ENCODE assay signal across 10 cellular contexts in genomic region chr1:209989525-209989924, GRCh38. TPM values are rescaled to one million over a fixed set of nuclear protein-coding genes. Genes with fewer than 3 reads are reported as not detected.
DNase-seq lines count a peak whose midpoint lies in the region; ATAC-seq and TF ChIP-seq lines count a peak whose summit lies in the region.
"Had no signal": no experiment of that assay in that cellular context is flagged by ENCODE, and none has a peak within 500 bp of the region (broad histone marks: within the 10 kb centered on the region; RNA-seq: fewer than 3 reads in every experiment).

No MANE protein-coding gene starts in this region.

- TF ChIP-seq POLR2A in esophagus muscularis mucosa (IDR thresholded peaks at IDR 0.05; ENCODE audit: low read depth): no peak

- no peak overlapping the region for H3K27ac ChIP-seq in esophagus muscularis mucosa (replicated peaks in 1 of 4)

- no peak overlapping the region for H3K4me3 Mint-ChIP-seq in activated CD4-positive, alpha-beta memory T cell treated with anti-CD3 and anti-CD28 coated beads for 36 hours
- H3K4me3 Mint-ChIP-seq: IgD-negative memory B cell had no signal

- TF ChIP-seq CTCF in GM13976 (IDR thresholded peaks at IDR 0.05; ENCODE audit: borderline replicate concordance, control extremely low read depth, extremely low read depth, insufficient read depth, missing control alignments) (no peak), esophagus muscularis mucosa (IDR thresholded peaks at IDR 0.05) (peak in 2 of 3 experiments; percentile 19 to 30)

- no peak overlapping the region for H3K4me3 ChIP-seq in esophagus muscularis mucosa

- no peaks in the 10 kb centered on the region for H3K36me3 Mint-ChIP-seq in activated CD4-positive, alpha-beta memory T cell treated with anti-CD3 and anti-CD28 coated beads for 36 hours

- H3K4me1 Mint-ChIP-seq in activated CD4-positive, alpha-beta memory T cell treated with anti-CD3 and anti-CD28 coated beads for 36 hours (ENCODE audit: low read depth): no peaks in the 10 kb centered on the region
- H3K4me1 Mint-ChIP-seq: IgD-negative memory B cell had no signal

- H3K27me3 ChIP-seq in esophagus muscularis mucosa: peaks cover 0 to 24% (median 0%) of the 10 kb centered on the region in 4 donors

- H3K9me3 ChIP-seq in esophagus muscularis mucosa: peaks cover 0 to 5% (median 4%) of the 10 kb centered on the region in 4 donors

- no peaks in the 10 kb centered on the region for H3K36me3 ChIP-seq in esophagus muscularis mucosa

- H3K9me3 Mint-ChIP-seq in activated CD4-positive, alpha-beta memory T cell treated with anti-CD3 and anti-CD28 coated beads for 36 hours: no peaks in the 10 kb centered on the region

- no peak for TF ChIP-seq EP300 in esophagus muscularis mucosa (IDR thresholded peaks at IDR 0.05)

- 37% methylated on average over 3 of the region's 3 CpGs for WGBS in esophagus muscularis mucosa

- in situ Hi-C loops in GM13976 (cut with MboI; ENCODE audit: low sequenced_read_pairs, unreplicated experiment): loop anchor here (10.0 kb wide), 1 partner anchor 125 kb away; no protein-coding TSS in a partner anchor

- CTCF ChIA-PET in activated CD4-positive, alpha-beta memory T cell treated with anti-CD3 and anti-CD28 coated beads for 36 hours (lab: Charles Lee): interaction anchor here (0.7 to 4.5 kb wide), 5 partner anchors 122 to 179 kb away, joined by 3 to 43 read pairs (median 4); no protein-coding TSS in a partner anchor

- peaks cover 22% of the 10 kb centered on the region for H3K27me3 Mint-ChIP-seq in activated CD4-positive, alpha-beta memory T cell treated with anti-CD3 and anti-CD28 coated beads for 36 hours

- ATAC-seq in GM19035 (IDR thresholded peaks at IDR 0.05; ENCODE audit: unreplicated experiment): no peak
- ATAC-seq in GM19455 (IDR thresholded peaks at IDR 0.05; ENCODE audit: unreplicated experiment): no peak
- ATAC-seq in HG02642 (IDR thresholded peaks at IDR 0.05; ENCODE audit: poor library complexity, unreplicated experiment): no peak

- intact Hi-C loops in esophagus muscularis mucosa (cut with DNase I): loop anchor here (5.0 kb wide), 1 partner anchor 127 kb away; no protein-coding TSS in a partner anchor
- intact Hi-C loops in activated CD4-positive, alpha-beta memory T cell treated with anti-CD3 and anti-CD28 coated beads for 36 hours (cut with micrococcal nuclease): loop anchor here (1.0 kb wide), 1 partner anchor 129 kb away; no protein-coding TSS in a partner anchor

- DNase-seq in A172 (ENCODE audit: low spot score): peak; percentile 30
- DNase-seq in GM13976 (ENCODE audit: low spot score): peak; percentile 17
- DNase-seq in NCI-H774 (lab: John Stamatoyannopoulos, UW): peak; percentile 6
- DNase-seq in esophagus muscularis mucosa (ENCODE audit: extremely low spot score): no peak
- no peak for DNase-seq in activated CD4-positive, alpha-beta memory T cell treated with anti-CD3 and anti-CD28 coated beads for 36 hours
- DNase-seq: amygdala had no signal

- H3K4me1 ChIP-seq in esophagus muscularis mucosa: no peaks in the 10 kb centered on the region

- POLR2A ChIA-PET in activated CD4-positive, alpha-beta memory T cell treated with anti-CD3 and anti-CD28 coated beads for 36 hours (lab: Charles Lee): no interaction called here

- no peak overlapping the region for H3K27ac Mint-ChIP-seq in activated CD4-positive, alpha-beta memory T cell treated with anti-CD3 and anti-CD28 coated beads for 36 hours
- H3K27ac Mint-ChIP-seq: IgD-negative memory B cell had no signal

RNA-seq across cellular contexts. Expression of gene SYT14, which starts 51.5 kb away (rescaled TPM):
- total RNA-seq in A172 (2014; rRNA removed; shearing (Covaris generic)): 11.7 and 11.8 TPM in 2 replicates
- total RNA-seq in esophagus muscularis mucosa: under 1 TPM; 0.11 to 0.42 (median 0.15) TPM
- total RNA-seq in activated CD4-positive, alpha-beta memory T cell treated with anti-CD3 and anti-CD28 coated beads for 36 hours: not detected

Comparison
In these comparisons a context has a peak if more than half of its experiments do, and no peak if none do; other contexts are left out.
1. DNase-seq: peak in A172 (single experiment), GM13976 (single experiment) and NCI-H774 (single experiment); none in esophagus muscularis mucosa (single experiment) and activated CD4-positive, alpha-beta memory T cell treated with anti-CD3 and anti-CD28 coated beads for 36 hours (single experiment).